16 cellular contexts compared by ENCODE assay signal in genomic region chr16:72996291-72997062, GRCh38. TPM values are rescaled to one million over a fixed set of nuclear protein-coding genes. Genes with fewer than 3 reads are reported as not detected.
A peak's percentile ranks its signal among the peaks of the same experiment; 100 is the strongest.
DNase-seq lines count a peak whose midpoint lies in the region; ATAC-seq and TF ChIP-seq lines count a peak whose summit lies in the region.
"Had no signal": no experiment of that assay in that cellular context is flagged by ENCODE, and none has a peak within 500 bp of the region (broad histone marks: within the 10 kb centered on the region; RNA-seq: fewer than 3 reads in every experiment).

No MANE protein-coding gene starts in this region.

- H3K27ac ChIP-seq in colonic mucosa (no peak overlapping the region), thyroid gland (peak overlapping the region; percentile 17 to 68 (median 19))
- H3K27ac ChIP-seq: SK-N-MC had no signal

- H3K9me3 Mint-ChIP-seq in mesothelial cell of epicardium: peaks cover 4% of the 10 kb centered on the region
- H3K9me3 Mint-ChIP-seq: natural killer cell treated with Interleukin-12 subunit alpha and Interleukin-12 subunit beta and Interleukin-15 and Interleukin-18, amount 100 ng/mL, for 72 hours had no signal

- peaks cover 72% of the 10 kb centered on the region for H3K4me1 Mint-ChIP-seq in mesothelial cell of epicardium

- TF ChIP-seq CTCF in colonic mucosa (IDR thresholded peaks at IDR 0.05) (no peak), mesothelial cell of epicardium (IDR thresholded peaks at IDR 0.05; ENCODE audit: unreplicated experiment) (no peak), thyroid gland (IDR thresholded peaks at IDR 0.05) (no peak)

- peak; percentile 88 for DNase-seq in HT-29 (ENCODE audit: low spot score)
- DNase-seq in colonic mucosa: peak; percentile 49
- no peak for DNase-seq in mesothelial cell of epicardium (ENCODE audit: low spot score in 2 of 2, unreplicated experiment in 2 of 2)
- DNase-seq in thyroid gland: peak; percentile 40 to 49
- no peak for DNase-seq in HPDE6-E6E7 (ENCODE audit: extremely low spot score)
- DNase-seq in stimulated activated naive CD8-positive, alpha-beta T cell treated with anti-CD3 and anti-CD28 coated beads, Interleukin-15, Interleukin-2, amounts not matched to agents 100 U/mL and 50 U/mL, for 24 hours: no peak
- no peak for DNase-seq in NCI-H526 (lab: John Stamatoyannopoulos, UW)
- DNase-seq: activated CD4-positive, alpha-beta T cell treated with anti-CD3 and anti-CD28 coated beads, Interleukin-2, amount 50 U/mL, for 1 hour; activated naive CD4-positive, alpha-beta T cell treated with anti-CD3 and anti-CD28 coated beads, Interleukin-2, amount 50 U/mL, for 16 hours; BE2C; NCI-H2081; OCI-M1; T1000 had no signal

- peak overlapping the region; percentile 74 for H3K27ac Mint-ChIP-seq in mesothelial cell of epicardium
- H3K27ac Mint-ChIP-seq: natural killer cell treated with Interleukin-12 subunit alpha and Interleukin-12 subunit beta and Interleukin-15 and Interleukin-18, amount 100 ng/mL, for 72 hours had no signal

- intact Hi-C loops in colonic mucosa (cut with DNase I): no loop called here
- intact Hi-C loops in thyroid gland (cut with DNase I): no loop called here

- peaks cover 10% of the 10 kb centered on the region for H3K36me3 Mint-ChIP-seq in mesothelial cell of epicardium
- H3K36me3 Mint-ChIP-seq: natural killer cell treated with Interleukin-12 subunit alpha and Interleukin-12 subunit beta and Interleukin-15 and Interleukin-18, amount 100 ng/mL, for 72 hours had no signal

- H3K27me3 Mint-ChIP-seq in mesothelial cell of epicardium (ENCODE audit: low read depth): no peaks in the 10 kb centered on the region
- H3K27me3 Mint-ChIP-seq: natural killer cell treated with Interleukin-12 subunit alpha and Interleukin-12 subunit beta and Interleukin-15 and Interleukin-18, amount 100 ng/mL, for 72 hours had no signal

- no peaks in the 10 kb centered on the region for H3K36me3 ChIP-seq in colonic mucosa
- no peaks in the 10 kb centered on the region for H3K36me3 ChIP-seq in thyroid gland
- H3K36me3 ChIP-seq: BE2C, gastroesophageal sphincter had no signal

- peaks cover 10% of the 10 kb centered on the region for H3K4me1 ChIP-seq in colonic mucosa
- H3K4me1 ChIP-seq in thyroid gland: peaks cover 43 to 75% of the 10 kb centered on the region in 2 donors

- TF ChIP-seq POLR2A in thyroid gland (IDR thresholded peaks at IDR 0.05): no peak

- WGBS in thyroid gland, 2 donors: 62 to 70% methylated on average over 11 of the region's 11 CpGs

- H3K4me3 ChIP-seq in colonic mucosa (no peak overlapping the region), thyroid gland (replicated peaks in 1 of 3) (no peak overlapping the region)
- H3K4me3 ChIP-seq: gastroesophageal sphincter, SK-N-MC had no signal

- H3K9ac ChIP-seq in colonic mucosa (ENCODE audit: low read depth in 2 of 2, low read length in 2 of 2): no peak overlapping the region

- H3K4me3 Mint-ChIP-seq in mesothelial cell of epicardium: no peak overlapping the region
- H3K4me3 Mint-ChIP-seq: natural killer cell treated with Interleukin-12 subunit alpha and Interleukin-12 subunit beta and Interleukin-15 and Interleukin-18, amount 100 ng/mL, for 72 hours had no signal

- ATAC-seq in stimulated activated naive CD8-positive, alpha-beta T cell treated with anti-CD3 and anti-CD28 coated beads, Interleukin-15, Interleukin-2, amounts not matched to agents 100 U/mL and 50 U/mL, for 24 hours: no peak

- H3K9me3 ChIP-seq in colonic mucosa (no peaks in the 10 kb centered on the region), thyroid gland (no peaks in the 10 kb centered on the region)
- H3K9me3 ChIP-seq: BE2C had no signal

- H3K27me3 ChIP-seq in colonic mucosa: no peaks in the 10 kb centered on the region
- no peaks in the 10 kb centered on the region for H3K27me3 ChIP-seq in thyroid gland
- H3K27me3 ChIP-seq: BE2C, gastroesophageal sphincter had no signal

RNA-seq across cellular contexts. Expression of gene ZFHX3, which starts 51.5 kb away (rescaled TPM):
- 2.6 and 3.5 TPM in 2 replicates for total RNA-seq in HT-29 (2014; rRNA removed; shearing (Covaris generic))
- total RNA-seq in colonic mucosa: 10 to 100 TPM; 10.5 to 12.8 TPM
- total RNA-seq in mesothelial cell of epicardium: 63.8 to 68.1 TPM (median 67.1 TPM) in 3 replicates
- total RNA-seq in thyroid gland: 10 to 100 TPM; 27.4 to 92.9 (median 45.5) TPM

Comparison
In these comparisons a context has a peak if more than half of its experiments do, and no peak if none do; other contexts are left out.
1. DNase-seq: peak in HT-29 (single experiment), colonic mucosa (single experiment) and thyroid gland (2 of 2); none in mesothelial cell of epicardium (0 of 2), HPDE6-E6E7 (single experiment), stimulated activated naive CD8-positive, alpha-beta T cell treated with anti-CD3 and anti-CD28 coated beads, Interleukin-15, Interleukin-2, amounts not matched to agents 100 U/mL and 50 U/mL, for 24 hours (single experiment) and NCI-H526 (0 of 2).